ENCODE assay signal across 15 cellular contexts in genomic region chr1:224065455-224065854, GRCh38. TPM values are rescaled to one million over a fixed set of nuclear protein-coding genes. Genes with fewer than 3 reads are reported as not detected.
DNase-seq lines count a peak whose midpoint lies in the region; ATAC-seq and TF ChIP-seq lines count a peak whose summit lies in the region.
"Had no signal": no experiment of that assay in that cellular context is flagged by ENCODE, and none has a peak within 500 bp of the region (broad histone marks: within the 10 kb centered on the region; RNA-seq: fewer than 3 reads in every experiment).

No MANE protein-coding gene starts in this region.

- no peak overlapping the region for H2AFZ ChIP-seq in neuronal stem cell (ENCODE audit: low read length)

- no peaks in the 10 kb centered on the region for H3K79me1 ChIP-seq in neuronal stem cell (ENCODE audit: low read depth, low read length)

- no peak overlapping the region for H3K4me2 ChIP-seq in neuronal stem cell (ENCODE audit: insufficient read depth, low read length, poor library complexity, severe bottlenecking)

- H2AK5ac ChIP-seq in neuronal stem cell (ENCODE audit: low read depth, low read length) = no peak overlapping the region

- no peak for TF ChIP-seq POLR2A in body of pancreas (IDR thresholded peaks at IDR 0.05)

- H4K91ac ChIP-seq in neuronal stem cell (ENCODE audit: low read depth, low read length, poor library complexity) = no peak overlapping the region

- H3K27ac ChIP-seq in body of pancreas (peak overlapping the region in 2 of 4 donors; percentile 64 to 84), neuronal stem cell (replicated peaks; ENCODE audit: low read length) (no peak overlapping the region), caudate nucleus (ENCODE audit: low read depth, low read length) (no peak overlapping the region)
- H3K27ac ChIP-seq: thoracic aorta had no signal

- intact Hi-C loops in body of pancreas (cut with DNase I) = no loop called here
- intact Hi-C loops in mucosa of descending colon (cut with DNase I, micrococcal nuclease) = no loop called here

- no peak overlapping the region for H3K9ac ChIP-seq in neuronal stem cell (ENCODE audit: low read depth, low read length, poor library complexity)

- no peak overlapping the region for H3K23ac ChIP-seq in neuronal stem cell (ENCODE audit: low read depth, low read length, poor library complexity)

- no peak overlapping the region for H3K14ac ChIP-seq in neuronal stem cell (ENCODE audit: low read length)

- H3K36me3 ChIP-seq in body of pancreas (replicated peaks in 1 of 2; ENCODE audit: insufficient read depth in 1 of 2, low read depth in 2 of 2) = no peaks in the 10 kb centered on the region
- H3K36me3 ChIP-seq in mucosa of descending colon (ENCODE audit: low read depth) = no peaks in the 10 kb centered on the region
- no peaks in the 10 kb centered on the region for H3K36me3 ChIP-seq in neuronal stem cell (replicated peaks in 1 of 2; ENCODE audit: control insufficient read depth in 2 of 2, insufficient read depth in 2 of 2, low read length in 2 of 2)
- H3K36me3 ChIP-seq: thoracic aorta had no signal

- H2BK12ac ChIP-seq in neuronal stem cell (ENCODE audit: low read length) = no peak overlapping the region

- H3K9me3 ChIP-seq in body of pancreas = no peaks in the 10 kb centered on the region
- no peaks in the 10 kb centered on the region for H3K9me3 ChIP-seq in mucosa of descending colon
- no peaks in the 10 kb centered on the region for H3K9me3 ChIP-seq in neuronal stem cell (replicated peaks in 1 of 2; ENCODE audit: control insufficient read depth in 2 of 2, insufficient read depth in 1 of 2, low read depth in 1 of 2, low read length in 2 of 2)
- H3K9me3 ChIP-seq: thoracic aorta had no signal

- no peak overlapping the region for H2BK15ac ChIP-seq in neuronal stem cell (ENCODE audit: low read length)

- 43 to 50% methylated on average over 2 of the region's 2 CpGs for WGBS in body of pancreas, 2 donors
- WGBS in neuronal stem cell (ENCODE audit: extremely low coverage in 2 of 2, insufficient read length in 2 of 2, insufficient replicate concordance in 1 of 2), 2 donors = no CpG with 5 or more reads among the region's 2 CpGs

- H3K4me3 ChIP-seq in body of pancreas (no peak overlapping the region), mucosa of descending colon (no peak overlapping the region), neuronal stem cell (ENCODE audit: low read length in 2 of 2) (no peak overlapping the region)
- H3K4me3 ChIP-seq: thoracic aorta had no signal

- H3K18ac ChIP-seq in neuronal stem cell (ENCODE audit: low read length) = no peak overlapping the region

- peaks cover 17% of the 10 kb centered on the region for H3K4me1 ChIP-seq in body of pancreas
- peaks cover 16% of the 10 kb centered on the region for H3K4me1 ChIP-seq in mucosa of descending colon (ENCODE audit: low read depth)
- H3K4me1 ChIP-seq in neuronal stem cell (ENCODE audit: control insufficient read depth in 2 of 2, insufficient read depth in 1 of 2, low read depth in 1 of 2, low read length in 2 of 2) = peaks cover 0 to 1% of the 10 kb centered on the region in 2 donors

- H4K8ac ChIP-seq in neuronal stem cell (ENCODE audit: low read depth, low read length) = no peak overlapping the region

- TF ChIP-seq CTCF in body of pancreas (IDR thresholded peaks at IDR 0.05) = no peak
- no peak for TF ChIP-seq CTCF in mucosa of descending colon (IDR thresholded peaks at IDR 0.05)

- ATAC-seq in body of pancreas (peak; percentile 98), mucosa of descending colon (peak; percentile 88), HG03280 (IDR thresholded peaks at IDR 0.05; ENCODE audit: unreplicated experiment) (no peak)
- ATAC-seq: left cardiac atrium had no signal

- DNase-seq in EL (peak; percentile 60), LoVo (ENCODE audit: low spot score) (peak; percentile 77), body of pancreas (peak; percentile 61 to 84 (median 74)), mucosa of descending colon (peak in 1 of 3 donors; percentile 69), neuronal stem cell (ENCODE audit: low spot score) (no peak), caudate nucleus (lab: John Stamatoyannopoulos, UW) (no peak), SHP77 (lab: John Stamatoyannopoulos, UW) (no peak)
- DNase-seq: activated CD4-positive, alpha-beta T cell treated with anti-CD3 and anti-CD28 coated beads, Interleukin-2, amount 50 U/mL, for 4 hours; aorta; erythroblast; left cardiac atrium; NCI-H526 treated with DMSO at 0.1 percent for 48 hours; stimulated activated CD4-positive, alpha-beta T cell treated with anti-CD3 and anti-CD28 coated beads, Interleukin-4, amount 100 ng/mL, for 24 hours had no signal

- H2BK5ac ChIP-seq in neuronal stem cell (ENCODE audit: low read length) = no peak overlapping the region

- H2BK120ac ChIP-seq in neuronal stem cell (ENCODE audit: low read depth, low read length) = no peak overlapping the region

- H3K4ac ChIP-seq in neuronal stem cell (ENCODE audit: low read length) = no peak overlapping the region

- H3K27me3 ChIP-seq in body of pancreas (no peaks in the 10 kb centered on the region), neuronal stem cell (ENCODE audit: control insufficient read depth in 3 of 3, insufficient read depth in 3 of 3, low read depth in 1 of 3, low read length in 3 of 3) (peaks cover 0 to 22% (median 0%) of the 10 kb centered on the region in 3 experiments)

RNA-seq across cellular contexts. Expression of gene FBXO28, which starts 48.5 kb away (rescaled TPM):
- total RNA-seq in body of pancreas (10 to 100 TPM in 1 of 2 donors, 1 to 10 TPM in 1; 3.0 to 13.7 TPM), mucosa of descending colon (10 to 100 TPM; 31.5 to 35.0 (median 31.6) TPM)
- polyA plus RNA-seq in neuronal stem cell (2013, experiment 1 of 2) = 11.7 TPM
- 12.2 TPM for polyA plus RNA-seq in neuronal stem cell (2013, experiment 2 of 2)

Comparison
In these comparisons a context has a peak if more than half of its experiments do, and no peak if none do; other contexts are left out.
1. DNase-seq: peak in EL (single experiment), LoVo (single experiment) and body of pancreas (4 of 4); none in neuronal stem cell (single experiment), caudate nucleus (0 of 61) and SHP77 (0 of 2).